8 cellular contexts compared by ENCODE assay signal in the genomic region with DNA sequence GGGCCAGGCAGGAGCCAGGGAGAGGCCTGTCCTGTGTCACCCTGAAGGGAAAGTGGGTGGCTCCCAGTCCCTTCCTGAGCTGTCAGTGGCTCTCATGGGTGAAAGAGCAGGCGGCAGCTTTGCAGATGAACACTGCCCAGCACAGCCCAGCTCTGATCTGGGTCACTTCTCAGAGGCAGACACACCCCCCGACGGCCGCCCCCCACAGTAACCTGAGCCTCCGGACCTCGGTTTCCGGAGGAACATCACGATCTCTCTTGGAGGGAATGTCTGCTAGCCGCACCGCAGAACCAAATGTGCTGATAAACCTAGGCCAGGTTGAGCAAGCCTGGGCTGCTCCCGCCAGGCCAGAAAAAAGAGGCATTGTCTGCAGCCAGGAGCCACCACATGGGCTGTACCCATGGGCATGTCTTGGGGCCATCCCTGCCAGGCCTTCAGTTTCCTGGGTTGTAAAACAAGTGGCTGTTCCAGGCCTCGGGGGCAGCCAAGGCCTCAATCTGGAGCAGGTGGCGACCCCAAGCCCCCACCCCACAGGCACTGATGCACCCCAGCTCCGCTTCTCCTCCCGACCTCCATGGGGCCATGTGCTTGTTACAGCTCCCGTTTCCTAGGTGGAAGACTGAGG. TPM values are rescaled to one million over a fixed set of nuclear protein-coding genes. Genes with fewer than 3 reads are reported as not detected.
DNase-seq lines count a peak whose midpoint lies in the region; ATAC-seq and TF ChIP-seq lines count a peak whose summit lies in the region.

No MANE protein-coding gene starts in this region.

- intact Hi-C loops in colonic mucosa (cut with DNase I) = no loop called here
- intact Hi-C loops in lower lobe of right lung (cut with DNase I) = no loop called here

- no peaks in the 10 kb centered on the region for H3K9me3 ChIP-seq in colonic mucosa
- H3K9me3 ChIP-seq in lower lobe of right lung = no peaks in the 10 kb centered on the region

- H3K36me3 ChIP-seq in colonic mucosa = no peaks in the 10 kb centered on the region
- peaks cover 11% of the 10 kb centered on the region for H3K36me3 ChIP-seq in lower lobe of right lung
- H3K36me3 ChIP-seq in urinary bladder (ENCODE audit: insufficient read depth) = no peaks in the 10 kb centered on the region

- H3K27ac ChIP-seq in colonic mucosa (no peak overlapping the region), lower lobe of right lung (peak overlapping the region; percentile 77), urinary bladder (ENCODE audit: low read depth) (peak overlapping the region; percentile 49)

- H3K4me1 ChIP-seq in colonic mucosa (peaks cover 52% of the 10 kb centered on the region), lower lobe of right lung (peaks cover 90% of the 10 kb centered on the region), urinary bladder (ENCODE audit: insufficient read depth) (no peaks in the 10 kb centered on the region)

- no peak for ATAC-seq in lower lobe of right lung
- ATAC-seq in HG02884 (IDR thresholded peaks at IDR 0.05; ENCODE audit: unreplicated experiment) = no peak
- ATAC-seq in GM19452 (IDR thresholded peaks at IDR 0.05; ENCODE audit: unreplicated experiment) = no peak

- DNase-seq in DMS 273 (lab: John Stamatoyannopoulos, UW; ENCODE audit: unreplicated experiment) (peak; percentile 68), DMS 273 treated with DMSO at 0.1 percent for 48 hours (lab: John Stamatoyannopoulos, UW) (no peak), colonic mucosa (peak; percentile 53), lower lobe of right lung (no peak), D341Med (ENCODE audit: low spot score) (no peak)

- H3K9ac ChIP-seq in colonic mucosa (ENCODE audit: low read depth in 2 of 2, low read length in 2 of 2) = peak overlapping the region; percentile 16 to 32

- no peak for TF ChIP-seq CTCF in colonic mucosa (IDR thresholded peaks at IDR 0.05)
- TF ChIP-seq CTCF in lower lobe of right lung (IDR thresholded peaks at IDR 0.05) = no peak

- 48% methylated on average over 16 of the region's 16 CpGs for WGBS in urinary bladder

- H3K27me3 ChIP-seq in colonic mucosa (no peaks in the 10 kb centered on the region), lower lobe of right lung (ENCODE audit: low read depth) (no peaks in the 10 kb centered on the region)

- H3K4me3 ChIP-seq in colonic mucosa (no peak overlapping the region), lower lobe of right lung (no peak overlapping the region), urinary bladder (ENCODE audit: low read depth, low read length) (no peak overlapping the region)

RNA-seq across cellular contexts. Expression of gene NCOR2, which starts 57.6 kb away (rescaled TPM):
- total RNA-seq in colonic mucosa = 100 to 1,000 TPM; 137 to 148 TPM
- 318 TPM for total RNA-seq in lower lobe of right lung
- 46.8 TPM for total RNA-seq in urinary bladder
- polyA plus RNA-seq in urinary bladder = 105 TPM

Comparison
In these comparisons a context has a peak if more than half of its experiments do, and no peak if none do; other contexts are left out.
1. DNase-seq: peak in DMS 273 (single experiment) and colonic mucosa (single experiment); none in DMS 273 treated with DMSO at 0.1 percent for 48 hours (single experiment), lower lobe of right lung (single experiment) and D341Med (single experiment).